16 cellular contexts compared by ENCODE assay signal in the genomic region with DNA sequence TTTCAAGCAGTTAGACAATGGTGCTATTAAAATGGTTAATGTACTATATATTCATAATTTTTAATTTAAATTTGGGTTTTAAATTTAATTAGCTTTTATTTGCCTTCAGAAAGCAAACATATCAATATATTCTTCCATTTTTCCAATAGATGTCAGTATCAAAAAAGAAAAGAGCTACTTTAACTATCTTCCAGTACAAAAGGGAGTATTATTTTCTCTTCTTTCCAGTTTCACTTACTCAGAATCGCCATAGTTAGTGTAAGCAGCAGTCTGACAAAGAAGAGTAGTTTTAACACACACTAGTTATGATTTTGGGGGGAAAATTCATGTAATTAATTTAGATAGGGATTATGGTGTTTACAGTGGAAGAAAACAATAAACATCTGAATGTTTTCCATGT.
DNase-seq lines count a peak whose midpoint lies in the region; ATAC-seq, FAIRE-seq and TF ChIP-seq lines count a peak whose summit lies in the region.
"Had no signal": no experiment of that assay in that cellular context is flagged by ENCODE, and none has a peak within 500 bp of the region (broad histone marks: within the 10 kb centered on the region; RNA-seq: fewer than 3 reads in every experiment).

No MANE protein-coding gene starts in this region.

- TF ChIP-seq CTCF in tibial artery (IDR thresholded peaks at IDR 0.05) = no peak

- H3K4me1 Mint-ChIP-seq in T-cell = no peaks in the 10 kb centered on the region
- H3K4me1 Mint-ChIP-seq: CD4-positive, alpha-beta memory T cell had no signal

- CTCF ChIA-PET in T-cell (lab: Charles Lee) = no interaction called here

- H3K79me2 ChIP-seq in ACC112 (ENCODE audit: control insufficient read depth, insufficient read depth, low read length, unreplicated experiment) = no peaks in the 10 kb centered on the region

- H3K4me3 Mint-ChIP-seq in T-cell = no peak overlapping the region
- H3K4me3 Mint-ChIP-seq: CD4-positive, alpha-beta memory T cell had no signal

- intact Hi-C loops in tibial artery (cut with DNase I; ENCODE audit: low total_unique reads) = no loop called here

- no peak for TF ChIP-seq POLR2A in H54 (IDR thresholded peaks at IDR 0.05; ENCODE audit: low read depth, low read length)

- H3K27me3 ChIP-seq in ACC112 (ENCODE audit: insufficient read depth, low read length) = no peaks in the 10 kb centered on the region
- H3K27me3 ChIP-seq in adipocyte (replicated peaks; ENCODE audit: control insufficient read depth, insufficient read depth, low read length) = no peaks in the 10 kb centered on the region
- H3K27me3 ChIP-seq in tibial artery = no peaks in the 10 kb centered on the region
- H3K27me3 ChIP-seq: BE2C had no signal

- no peaks in the 10 kb centered on the region for H3K36me3 Mint-ChIP-seq in T-cell
- H3K36me3 Mint-ChIP-seq: CD4-positive, alpha-beta memory T cell had no signal

- no peak overlapping the region for H3K27ac Mint-ChIP-seq in T-cell
- H3K27ac Mint-ChIP-seq: CD4-positive, alpha-beta memory T cell had no signal

- peak; percentile 70 for FAIRE-seq in H54 (lab: Jason Lieb, UNC)
- FAIRE-seq: GM12892, GM19239 had no signal

- no peaks in the 10 kb centered on the region for H3K36me3 ChIP-seq in ACC112 (ENCODE audit: insufficient read depth, low read length)
- no peaks in the 10 kb centered on the region for H3K36me3 ChIP-seq in adipocyte (ENCODE audit: control insufficient read depth, insufficient read depth, low read length, severe bottlenecking)
- H3K36me3 ChIP-seq in tibial artery = no peaks in the 10 kb centered on the region
- H3K36me3 ChIP-seq: BE2C had no signal

- no peaks in the 10 kb centered on the region for H3K9me3 ChIP-seq in adipocyte (ENCODE audit: control insufficient read depth, low read length)
- H3K9me3 ChIP-seq in tibial artery = no peaks in the 10 kb centered on the region
- H3K9me3 ChIP-seq: BE2C had no signal

- peaks cover 2 to 6% (median 3%) of the 10 kb centered on the region in 3 donors for H3K9me3 Mint-ChIP-seq in T-cell

- H2AFZ ChIP-seq in ACC112 (ENCODE audit: low read length, unreplicated experiment) = peak overlapping the region; percentile 56

- peak overlapping the region; percentile 43 for H3K9ac ChIP-seq in adipocyte (ENCODE audit: low read length)

- no peaks in the 10 kb centered on the region for H3K27me3 Mint-ChIP-seq in T-cell
- H3K27me3 Mint-ChIP-seq: CD4-positive, alpha-beta memory T cell had no signal

- H3K4me1 ChIP-seq in ACC112 (ENCODE audit: control insufficient read depth, insufficient read depth, low read length, unreplicated experiment) (peaks cover 20% of the 10 kb centered on the region), adipocyte (ENCODE audit: control insufficient read depth, insufficient read depth, low read length) (peaks cover 3% of the 10 kb centered on the region), tibial artery (no peaks in the 10 kb centered on the region)
- H3K4me1 ChIP-seq: BE2C had no signal

- H3K4me3 ChIP-seq in ACC112 (ENCODE audit: low read depth, low read length) (peak overlapping the region; percentile 61), adipocyte (ENCODE audit: low read length) (peak overlapping the region; percentile 6), tibial artery (no peak overlapping the region)

- POLR2A ChIA-PET in T-cell (lab: Charles Lee) = no interaction called here

- DNase-seq in H54 (ENCODE audit: insufficient read length, low spot score) (no peak), adipocyte (ENCODE audit: low read depth) (peak; percentile 29), pons (ENCODE audit: low spot score) (peak; percentile 6), NCI-H526 (lab: John Stamatoyannopoulos, UW) (no peak), T-cell (no peak), tibial artery (no peak)
- DNase-seq: BE2C; CD4-positive, alpha-beta memory T cell; DND-41; GDM1 had no signal

- H3K27ac ChIP-seq in ACC112 (ENCODE audit: low read depth, low read length) (peak overlapping the region; percentile 46; the same call in 1 of the 2 replicates), tibial artery (no peak overlapping the region)
- H3K27ac ChIP-seq: C4-2B, HL-60 had no signal

- no peak for ATAC-seq in T-cell (replicated peaks in 1 of 4)
- ATAC-seq: HCT116 had no signal

Comparison
In these comparisons a context has a peak if more than half of its experiments do, and no peak if none do; other contexts are left out.
1. H3K4me3 ChIP-seq: peak in ACC112 (single experiment) and adipocyte (single experiment); none in tibial artery (0 of 2).
2. DNase-seq: peak in adipocyte (single experiment) and pons (single experiment); none in H54 (single experiment), NCI-H526 (0 of 2), T-cell (0 of 34) and tibial artery (0 of 2).